Comparison of ENCODE assay signal across 8 cellular contexts in genomic region chr2:48205137-48205798, GRCh38.
A peak's percentile ranks its signal among the peaks of the same experiment; 100 is the strongest.
DNase-seq lines count a peak whose midpoint lies in the region; ATAC-seq, FAIRE-seq and TF ChIP-seq lines count a peak whose summit lies in the region.

No MANE protein-coding gene starts in this region.

- no peak overlapping the region for H3K4me3 ChIP-seq in mammary epithelial cell (replicated peaks in 1 of 3; ENCODE audit: insufficient read depth in 1 of 3, low read depth in 2 of 3, low read length in 3 of 3)

- no peak overlapping the region for H2AFZ ChIP-seq in mammary epithelial cell (ENCODE audit: low read depth, low read length)

- no peaks in the 10 kb centered on the region for H3K79me2 ChIP-seq in mammary epithelial cell (ENCODE audit: insufficient read depth, low read length)

- intact Hi-C loops in mammary epithelial cell (cut with micrococcal nuclease), result no loop called here

- H3K4me1 ChIP-seq in mammary epithelial cell (ENCODE audit: insufficient read depth, low read length), result peaks cover 8% of the 10 kb centered on the region

- H3K27me3 ChIP-seq in mammary epithelial cell (ENCODE audit: insufficient read depth, low read length), result no peaks in the 10 kb centered on the region

- BruUV-seq in mammary epithelial cell (replicated peaks; lab: Mats Ljungman, UMichigan), result no TSS peak

- no peak overlapping the region for H3K9ac ChIP-seq in mammary epithelial cell (ENCODE audit: insufficient read depth, low read length)

- no peaks in the 10 kb centered on the region for H3K36me3 ChIP-seq in mammary epithelial cell (ENCODE audit: insufficient read depth, low read length)

- WGBS in mammary epithelial cell (ENCODE audit: low coverage, missing lambda C conversion rate), result 73% methylated on average over 7 of the region's 7 CpGs

- H3K4me2 ChIP-seq in mammary epithelial cell (ENCODE audit: insufficient read depth, low read depth, low read length), result no peak overlapping the region

- in situ Hi-C loops in mammary epithelial cell (cut with MboI; ENCODE audit: low sequenced_read_pairs in 2 of 2), result no loop called here

- CTCF ChIA-PET in mammary epithelial cell (lab: Charles Lee; ENCODE audit: low non-redundant PET), result no interaction called here

- no peak overlapping the region for H3K27ac ChIP-seq in mammary epithelial cell (ENCODE audit: insufficient read depth, low read depth, low read length)

- TF ChIP-seq CTCF in D721Med (IDR thresholded peaks at IDR 0.05; ENCODE audit: insufficient read depth, missing control alignments) (no peak), mammary epithelial cell (conservative IDR thresholded peaks at IDR 0.05 in 1 of 2, IDR thresholded peaks at IDR 0.05 in 1 of 2; ENCODE audit: extremely low read depth in 1 of 2, insufficient read depth in 1 of 2, low read depth in 1 of 2, low read length in 2 of 2) (peak in 1 of 2 donors; percentile 17)

- ATAC-seq in GM21423 (IDR thresholded peaks at IDR 0.05; ENCODE audit: unreplicated experiment), result peak; percentile 82

- H3K9me3 ChIP-seq in mammary epithelial cell (replicated peaks; ENCODE audit: insufficient read depth, low read length), result no peaks in the 10 kb centered on the region

- H4K20me1 ChIP-seq in mammary epithelial cell (ENCODE audit: insufficient read depth, low read length), result no peaks in the 10 kb centered on the region

- no peak for FAIRE-seq in D721Med (lab: Jason Lieb, UNC)

- dilution Hi-C loops in mammary epithelial cell (cut with HindIII; ENCODE audit: low sequenced_read_pairs), result loop anchor here (5.0 kb wide), 2 partner anchors 52 to 78 kb away; no protein-coding TSS in a partner anchor

- DNase-seq in COLO829 (ENCODE audit: low spot score) (peak; percentile 87), NCI-H146 (lab: John Stamatoyannopoulos, UW) (peak; percentile 84), hepatic stellate cell (ENCODE audit: low spot score) (peak; percentile 17), D721Med (ENCODE audit: insufficient read length, low spot score) (no peak), mammary epithelial cell (no peak), 8988T (no peak), SW 1271 (lab: John Stamatoyannopoulos, UW) (no peak)

Comparison
In these comparisons a context has a peak if more than half of its experiments do, and no peak if none do; other contexts are left out.
1. DNase-seq: peak in COLO829 (single experiment), NCI-H146 (single experiment) and hepatic stellate cell (single experiment); none in D721Med (single experiment), mammary epithelial cell (single experiment), 8988T (single experiment) and SW 1271 (0 of 2).